8 cellular contexts compared by ENCODE assay signal in genomic region chr3:40523781-40524180, GRCh38. TPM values are rescaled to one million over a fixed set of nuclear protein-coding genes. Genes with fewer than 3 reads are reported as not detected.
A peak's percentile ranks its signal among the peaks of the same experiment; 100 is the strongest.
DNase-seq lines count a peak whose midpoint lies in the region; ATAC-seq and TF ChIP-seq lines count a peak whose summit lies in the region.

No MANE protein-coding gene starts in this region.

- H3K9me2 ChIP-seq in neural cell (ENCODE audit: insufficient read depth, low read length), result no peaks in the 10 kb centered on the region

- TF ChIP-seq RAD21 in neural cell (conservative IDR thresholded peaks at IDR 0.05), result no peak

- no peak overlapping the region for H2AFZ ChIP-seq in neural cell (ENCODE audit: low read depth, low read length)

- H3K9me3 ChIP-seq in BLaER1 treated with 17β-estradiol and CSF1 and Interleukin-3, amounts not matched to agents 10 nM and 100 nM (replicated peaks in 1 of 11), result peaks cover 0 to 3% (median 0%) of the 10 kb centered on the region in 11 experiments; a peak in 2 of 22 replicates
- H3K9me3 ChIP-seq in neural cell (ENCODE audit: low read length) (no peaks in the 10 kb centered on the region), mucosa of descending colon (no peaks in the 10 kb centered on the region)

- H3K9me3 Mint-ChIP-seq in chondrocyte (ENCODE audit: low read depth), result peaks cover 2% of the 10 kb centered on the region

- peaks cover 34% of the 10 kb centered on the region for H3K4me1 Mint-ChIP-seq in chondrocyte (ENCODE audit: low read depth)

- peak overlapping the region in 1 of 10 experiments; percentile 77; a peak in 1 of 20 replicates for H3K4me3 ChIP-seq in BLaER1 treated with 17β-estradiol and CSF1 and Interleukin-3, amounts not matched to agents 10 nM and 100 nM
- H3K4me3 ChIP-seq in LNCaP clone FGC (ENCODE audit: low read depth, low read length) (peak overlapping the region; percentile 69), neural cell (ENCODE audit: low read length) (peak overlapping the region; percentile 78), mucosa of descending colon (no peak overlapping the region)

- H4K20me1 ChIP-seq in BLaER1 treated with 17β-estradiol and CSF1 and Interleukin-3, amounts not matched to agents 10 nM and 100 nM, result no peaks in the 10 kb centered on the region
- no peaks in the 10 kb centered on the region for H4K20me1 ChIP-seq in neural cell (ENCODE audit: insufficient read depth)

- H3K27me3 Mint-ChIP-seq in chondrocyte (ENCODE audit: low read depth), result no peaks in the 10 kb centered on the region

- H3K4me3 Mint-ChIP-seq in chondrocyte (ENCODE audit: unreplicated experiment), result peak overlapping the region; percentile 85

- in situ Hi-C loops in GM13977 (cut with MboI; ENCODE audit: low pct_unique_long_range_greater_than_20kb, low sequenced_read_pairs, unreplicated experiment), result no loop called here

- H3K36me3 Mint-ChIP-seq in chondrocyte (ENCODE audit: low read depth), result peaks cover 18% of the 10 kb centered on the region

- TF ChIP-seq CTCF in LNCaP clone FGC (IDR thresholded peaks at IDR 0.05; ENCODE audit: control insufficient read depth, extremely low read depth, insufficient read depth), result no peak
- no peak for TF ChIP-seq CTCF in chondrocyte (IDR thresholded peaks at IDR 0.05)
- TF ChIP-seq CTCF in neural cell (IDR thresholded peaks at IDR 0.05; ENCODE audit: poor library complexity, severe bottlenecking), result no peak
- TF ChIP-seq CTCF in GM13977 (IDR thresholded peaks at IDR 0.05; ENCODE audit: extremely low read depth, insufficient read depth, missing control alignments), result no peak
- TF ChIP-seq CTCF in mucosa of descending colon (IDR thresholded peaks at IDR 0.05), result no peak

- H3K27ac Mint-ChIP-seq in chondrocyte (ENCODE audit: unreplicated experiment), result peak overlapping the region; percentile 49

- no peaks in the 10 kb centered on the region for H3K27me3 ChIP-seq in BLaER1 treated with 17β-estradiol and CSF1 and Interleukin-3, amounts not matched to agents 10 nM and 100 nM
- no peaks in the 10 kb centered on the region for H3K27me3 ChIP-seq in neural cell (ENCODE audit: insufficient read depth, low read depth, low read length)

- H3K4me2 ChIP-seq in BLaER1 treated with 17β-estradiol and CSF1 and Interleukin-3, amounts not matched to agents 10 nM and 100 nM, result peak overlapping the region in 8 of 11 experiments; percentile 76 to 95 (median 91); a peak in 8 of 22 replicates
- no peak overlapping the region for H3K4me2 ChIP-seq in neural cell (ENCODE audit: low read length)

- intact Hi-C loops in mucosa of descending colon (cut with DNase I, micrococcal nuclease), result no loop called here

- peaks cover 11% of the 10 kb centered on the region for H3K79me2 ChIP-seq in neural cell (replicated peaks; ENCODE audit: insufficient read depth, low read length)

- no peaks in the 10 kb centered on the region for H3F3A ChIP-seq in neural cell (ENCODE audit: insufficient read depth, low read length, poor library complexity, severe bottlenecking)

- peaks cover 17 to 24% (median 19%) of the 10 kb centered on the region in 10 experiments for H3K4me1 ChIP-seq in BLaER1 treated with 17β-estradiol and CSF1 and Interleukin-3, amounts not matched to agents 10 nM and 100 nM
- peaks cover 4% of the 10 kb centered on the region for H3K4me1 ChIP-seq in mucosa of descending colon (ENCODE audit: low read depth)

- H3K9ac ChIP-seq in BLaER1 treated with 17β-estradiol and CSF1 and Interleukin-3, amounts not matched to agents 10 nM and 100 nM, result peak overlapping the region in 1 of 11 experiments; percentile 93; a peak in 1 of 22 replicates
- H3K9ac ChIP-seq in neural cell (ENCODE audit: low read length), result no peak overlapping the region

- H3K27ac ChIP-seq in BLaER1 treated with 17β-estradiol and CSF1 and Interleukin-3, amounts not matched to agents 10 nM and 100 nM, result peak overlapping the region in 1 of 11 experiments; percentile 91; a peak in 1 of 22 replicates
- no peak overlapping the region for H3K27ac ChIP-seq in neural cell (ENCODE audit: low read length)

- TF ChIP-seq EP300 in neural cell (conservative IDR thresholded peaks at IDR 0.05; ENCODE audit: poor library complexity, severe bottlenecking), result no peak

- DNase-seq in LNCaP clone FGC (ENCODE audit: low read depth) (peak; percentile 15), chondrocyte (ENCODE audit: low spot score) (no peak), GM13977 (ENCODE audit: low spot score) (no peak), CD1c-positive myeloid dendritic cell (ENCODE audit: extremely low spot score) (no peak), mucosa of descending colon (no peak), AG08395 (ENCODE audit: low spot score) (no peak)

- ATAC-seq in mucosa of descending colon, result no peak

- H3K36me3 ChIP-seq in BLaER1 treated with 17β-estradiol and CSF1 and Interleukin-3, amounts not matched to agents 10 nM and 100 nM, result peaks cover 5 to 26% (median 13%) of the 10 kb centered on the region in 11 experiments; a peak in 18 of 22 replicates
- H3K36me3 ChIP-seq in neural cell (ENCODE audit: insufficient read depth, low read length) (no peaks in the 10 kb centered on the region), mucosa of descending colon (ENCODE audit: low read depth) (no peaks in the 10 kb centered on the region)

TF ChIP-seq in neural cell, 6 proteins besides CTCF, POLR2A, EP300 and RAD21:
- TF ChIP-seq REST (IDR thresholded peaks at IDR 0.05; ENCODE audit: borderline replicate concordance) (no peak), TAF1 (IDR thresholded peaks at IDR 0.05; ENCODE audit: low read depth) (no peak), MXI1 (conservative IDR thresholded peaks at IDR 0.05; ENCODE audit: poor library complexity, severe bottlenecking) (no peak), SMC3 (conservative IDR thresholded peaks at IDR 0.05; ENCODE audit: poor library complexity) (no peak), POLR2AphosphoS5 (IDR thresholded peaks at IDR 0.05) (no peak), EZH2 (IDR thresholded peaks at IDR 0.05; ENCODE audit: borderline replicate concordance, insufficient read depth, low read length, poor library complexity, severe bottlenecking) (no peak)

RNA-seq across cellular contexts. Expression of gene ZNF621, which starts 1.0 kb away (rescaled TPM):
- total RNA-seq in chondrocyte, result 25.3 to 27.0 TPM (median 26.0 TPM) in 3 replicates
- polyA plus RNA-seq in neural cell, result 8.0 and 8.1 TPM in 2 replicates
- 9.0 and 12.8 TPM in 2 replicates for polyA minus RNA-seq in neural cell
- 10 to 100 TPM; 16.6 to 21.9 (median 18.6) TPM for total RNA-seq in mucosa of descending colon

RNA-seq across cellular contexts. Expression of gene ZNF620, which starts 17.9 kb away (rescaled TPM):
- total RNA-seq in chondrocyte (1.1 to 2.3 TPM (median 2.0 TPM) in 3 replicates), mucosa of descending colon (1 to 10 TPM; 4.0 to 7.0 (median 6.4) TPM)
- 20.2 and 31.0 TPM in 2 replicates for polyA plus RNA-seq in neural cell
- 48.5 and 52.0 TPM in 2 replicates for polyA minus RNA-seq in neural cell

RNA-seq across cellular contexts. Expression of gene ZNF619, which starts 46.9 kb away (rescaled TPM):
- total RNA-seq in chondrocyte, result 3.3 to 5.5 TPM (median 3.7 TPM) in 3 replicates
- 0.33 and 0.78 TPM in 2 replicates for polyA plus RNA-seq in neural cell
- 1.6 and 2.2 TPM in 2 replicates for polyA minus RNA-seq in neural cell
- 10 to 100 TPM in 1 of 3 donors, 1 to 10 TPM in 2; 6.5 to 11.3 (median 9.5) TPM for total RNA-seq in mucosa of descending colon
